8 cellular contexts compared by ENCODE assay signal in genomic region chr1:88892146-88892877, GRCh38. TPM values are rescaled to one million over a fixed set of nuclear protein-coding genes. Genes with fewer than 3 reads are reported as not detected.
DNase-seq lines count a peak whose midpoint lies in the region; ATAC-seq, FAIRE-seq and TF ChIP-seq lines count a peak whose summit lies in the region.

No MANE protein-coding gene starts in this region.

- H3K36me3 ChIP-seq in HepG2 (replicated peaks in 1 of 2; ENCODE audit: control insufficient read depth in 1 of 2, insufficient read depth in 2 of 2, low read length in 2 of 2) (peaks cover 0 to 7% of the 10 kb centered on the region in 2 experiments; a peak in 1 of 5 replicates), tibial nerve (peaks cover 0 to 1% (median 0%) of the 10 kb centered on the region in 3 donors)

- peak overlapping the region; percentile 88 for H3K27ac ChIP-seq in HepG2 (ENCODE audit: extremely low read length, insufficient read depth, low read length)
- H3K27ac ChIP-seq in tibial nerve: peak overlapping the region; percentile 92 to 98 (median 95)

- intact Hi-C loops in HepG2 (cut with micrococcal nuclease; ENCODE audit: unreplicated experiment): loop anchor here (2.0 to 10.0 kb wide), 4 partner anchors 28 to 632 kb away; partner anchors contain the start of gene LRRC8B

- no peak for TF ChIP-seq RAD21 in HepG2 (CRISPR knock-in tag; IDR thresholded peaks at IDR 0.05)

- BruUV-seq in HepG2 (replicated peaks; lab: Mats Ljungman, UMichigan): no TSS peak

- H3K9me3 ChIP-seq in HepG2 (ENCODE audit: low read length) (no peaks in the 10 kb centered on the region), tibial nerve (no peaks in the 10 kb centered on the region)

- H3K9ac ChIP-seq in HepG2 (ENCODE audit: insufficient read depth, low read depth, low read length): peak overlapping the region; percentile 93

- peak; percentile 83 for FAIRE-seq in HepG2 (lab: Jason Lieb, UNC)

- peaks cover 0 to 2% of the 10 kb centered on the region in 2 donors for H3K9me3 Mint-ChIP-seq in activated T-cell treated with anti-CD3 and anti-CD28 coated beads, Interleukin-2, amount 50 U/mL, for 72 hours

- DNase-seq in activated T-cell treated with anti-CD3 and anti-CD28 coated beads, Interleukin-2, amount 50 U/mL, for 72 hours: peak in 1 of 2 donors; percentile 10
- no peak for DNase-seq in activated T-cell treated with anti-CD3 and anti-CD28 coated beads, Interleukin-2, amount 50 U/mL, for 1 hour
- DNase-seq in NCI-H345 treated with DMSO at 0.1 percent for 48 hours (lab: John Stamatoyannopoulos, UW; ENCODE audit: unreplicated experiment): peak; percentile 88
- peak; percentile 60 for DNase-seq in astrocyte of the spinal cord (ENCODE audit: low read depth, low spot score)
- DNase-seq in HepG2 (ENCODE audit: low spot score): peak; percentile 97
- DNase-seq in tibial nerve (ENCODE audit: low spot score in 2 of 2): no peak

- H3K4me3 ChIP-seq in astrocyte of the spinal cord (ENCODE audit: low read depth, low read length): peak overlapping the region; percentile 88
- H3K4me3 ChIP-seq in HepG2 (replicated peaks in 1 of 3; ENCODE audit: insufficient read depth in 1 of 3, low read depth in 2 of 3, low read length in 3 of 3): peak overlapping the region; percentile 84 to 96 (median 87)
- peak overlapping the region; percentile 72 to 99 (median 88) for H3K4me3 ChIP-seq in tibial nerve

- TF ChIP-seq CTCF in astrocyte of the spinal cord (IDR thresholded peaks at IDR 0.05; ENCODE audit: low read depth, low read length): no peak
- TF ChIP-seq CTCF in HepG2 (CRISPR knock-in tag; IDR thresholded peaks at IDR 0.05): no peak
- no peak for TF ChIP-seq CTCF in tibial nerve (IDR thresholded peaks at IDR 0.05)

- no peaks in the 10 kb centered on the region; a peak in 1 of 5 replicates for H3K27me3 ChIP-seq in HepG2 (ENCODE audit: control insufficient read depth in 1 of 2, insufficient read depth in 2 of 2, low read length in 2 of 2)
- H3K27me3 ChIP-seq in tibial nerve: no peaks in the 10 kb centered on the region

- TF ChIP-seq EP300 in HepG2 (IDR thresholded peaks at IDR 0.05; ENCODE audit: low read depth in 2 of 2, low read length in 2 of 2) (0 out of 4 replicates have a peak, but pooled peaks of 1 of the 2 experiments have one; percentile 9), HepG2 (CRISPR knock-in tag; IDR thresholded peaks at IDR 0.05; ENCODE audit: borderline replicate concordance) (no peak), tibial nerve (IDR thresholded peaks at IDR 0.05) (no peak)

- no peak for ATAC-seq in activated T-cell treated with anti-CD3 and anti-CD28 coated beads, Interleukin-2, amount 50 U/mL, for 72 hours (replicated peaks in 1 of 2)
- ATAC-seq in HepG2: peak; percentile 86
- no peak for ATAC-seq in HG03139 (IDR thresholded peaks at IDR 0.05; ENCODE audit: unreplicated experiment)
- ATAC-seq in HG03039 (IDR thresholded peaks at IDR 0.05; ENCODE audit: unreplicated experiment): no peak

- POLR2A ChIA-PET in HepG2 (lab: Yijun Ruan, JAX): interaction anchor here (0.6 to 3.0 kb wide), 12 partner anchors 12 to 445 kb away, joined by 3 to 13 read pairs (median 4); partner anchors contain the start of gene PKN2

- H3K27ac Mint-ChIP-seq in activated T-cell treated with anti-CD3 and anti-CD28 coated beads, Interleukin-2, amount 50 U/mL, for 72 hours: peak overlapping the region; percentile 84

- CTCF ChIA-PET in HepG2 (lab: Yijun Ruan, JAX; ENCODE audit: low intra/inter-chr PET ratio, low total read pairs): no interaction called here

- no peaks in the 10 kb centered on the region for H3K27me3 Mint-ChIP-seq in activated T-cell treated with anti-CD3 and anti-CD28 coated beads, Interleukin-2, amount 50 U/mL, for 72 hours (ENCODE audit: low read depth)

- H3K4me3 Mint-ChIP-seq in activated T-cell treated with anti-CD3 and anti-CD28 coated beads, Interleukin-2, amount 50 U/mL, for 72 hours: peak overlapping the region; percentile 89 to 92

- 1% methylated on average over 17 of the region's 17 CpGs for WGBS in HepG2 (ENCODE audit: low lambda C conversion rate)
- WGBS in tibial nerve, 2 donors: 76 to 84% methylated on average over 17 of the region's 17 CpGs

- peaks cover 40% of the 10 kb centered on the region for H3K79me2 ChIP-seq in HepG2 (ENCODE audit: insufficient read depth, low read length)

- H3K4me1 ChIP-seq in HepG2 (ENCODE audit: insufficient read depth, low read length) (peaks cover 31% of the 10 kb centered on the region), tibial nerve (peaks cover 0 to 35% (median 13%) of the 10 kb centered on the region in 4 donors)

- TF ChIP-seq POLR2A in HepG2 (IDR thresholded peaks at IDR 0.05; ENCODE audit: insufficient read depth in 1 of 2, low read depth in 2 of 2, low read length in 2 of 2) (peak; percentile 75 to 85), tibial nerve (IDR thresholded peaks at IDR 0.05) (no peak)

- in situ Hi-C loops in astrocyte of the spinal cord (cut with HindIII; ENCODE audit: low sequenced_read_pairs) (no loop called here), HepG2 (cut with HindIII; ENCODE audit: extremely low pct_ligation_motif_present, low pct_unique_long_range_greater_than_20kb) (no loop called here)

- H3K4me2 ChIP-seq in HepG2 (ENCODE audit: low read depth, low read length): peak overlapping the region; percentile 83

- H3K36me3 Mint-ChIP-seq in activated T-cell treated with anti-CD3 and anti-CD28 coated beads, Interleukin-2, amount 50 U/mL, for 72 hours (ENCODE audit: insufficient read depth in 2 of 2): peaks cover 4 to 6% of the 10 kb centered on the region in 2 donors

- H3K4me1 Mint-ChIP-seq in activated T-cell treated with anti-CD3 and anti-CD28 coated beads, Interleukin-2, amount 50 U/mL, for 72 hours (ENCODE audit: low read depth): peaks cover 44% of the 10 kb centered on the region

- H2AFZ ChIP-seq in HepG2 (ENCODE audit: low read length): peak overlapping the region; percentile 66

- peaks cover 17% of the 10 kb centered on the region; the same call in 1 of the 2 replicates for H4K20me1 ChIP-seq in HepG2 (ENCODE audit: insufficient read depth, low read length)

TF ChIP-seq in HepG2, 621 proteins besides CTCF, POLR2A, EP300 and RAD21 (continues in another document):
- no peak for TF ChIP-seq ZNF724P (CRISPR knock-in tag; IDR thresholded peaks at IDR 0.05; ENCODE audit: borderline replicate concordance)
- TF ChIP-seq LRRFIP1 (CRISPR knock-in tag; conservative IDR thresholded peaks at IDR 0.05): no peak
- no peak for TF ChIP-seq ATF2 (CRISPR knock-in tag; IDR thresholded peaks at IDR 0.05)

RNA-seq across cellular contexts. Expression of gene GTF2B, which starts 0.9 kb away (rescaled TPM):
- 10 to 100 TPM; 37.2 to 38.7 TPM for total RNA-seq in activated T-cell treated with anti-CD3 and anti-CD28 coated beads, Interleukin-2, amount 50 U/mL, for 72 hours
- 43.4 and 68.0 TPM in 2 replicates for total RNA-seq in HepG2 (2016; rRNA removed; fragmentation: Illumina TruSeq; extraction: Trizol)
- 10.0 and 11.6 TPM in 2 replicates for total RNA-seq in HepG2 (2016; cell fraction: cytosol; rRNA removed; fragmentation: Illumina TruSeq; extraction: Trizol; ENCODE audit: low read depth)
- total RNA-seq in HepG2 (2016; cell fraction: insoluble cytoplasmic fraction; rRNA removed; fragmentation: Illumina TruSeq; extraction: Trizol): 43.5 and 71.8 TPM in 2 replicates
- 12.6 and 14.3 TPM in 2 replicates for total RNA-seq in HepG2 (2016; cell fraction: membrane; rRNA removed; fragmentation: Illumina TruSeq; extraction: Trizol)
- 18.8 and 21.9 TPM in 2 replicates for total RNA-seq in HepG2 (2016; cell fraction: nucleus; rRNA removed; fragmentation: Illumina TruSeq; extraction: Trizol)
- 26.1 and 31.5 TPM in 2 replicates for polyA plus RNA-seq in HepG2 (2011; rRNA removed)
- polyA plus RNA-seq in HepG2 (2011; cell fraction: cytosol; rRNA removed): 14.8 and 26.0 TPM in 2 replicates
- 6.7 and 9.4 TPM in 2 replicates for polyA plus RNA-seq in HepG2 (2011; cell fraction: nucleus; rRNA removed)
- 26.4 and 28.5 TPM in 2 replicates for polyA plus RNA-seq in HepG2 (2012)
- polyA plus RNA-seq in HepG2 (2016; cell fraction: cytosol; fragmentation: Illumina TruSeq; extraction: Trizol; ENCODE audit: low read depth): 4.0 and 4.3 TPM in 2 replicates
- polyA plus RNA-seq in HepG2 (2016; cell fraction: insoluble cytoplasmic fraction; fragmentation: Illumina TruSeq; extraction: Trizol; ENCODE audit: low read depth): 58.8 and 59.1 TPM in 2 replicates
- 5.8 and 6.0 TPM in 2 replicates for polyA plus RNA-seq in HepG2 (2016; cell fraction: membrane; fragmentation: Illumina TruSeq; extraction: Trizol; ENCODE audit: low read depth)
- 21.6 and 23.3 TPM in 2 replicates for polyA plus RNA-seq in HepG2 (2016; cell fraction: nucleus; fragmentation: Illumina TruSeq; extraction: Trizol; ENCODE audit: insufficient read depth, low read depth)
- 13.1 and 19.1 TPM in 2 replicates for polyA minus RNA-seq in HepG2 (2011; rRNA and poly(A)+ RNA removed; ENCODE audit: low replicate concordance)
- polyA minus RNA-seq in HepG2 (2011; cell fraction: cytosol; rRNA and poly(A)+ RNA removed): 15.4 and 26.0 TPM in 2 replicates
- polyA minus RNA-seq in HepG2 (2011; cell fraction: nucleus; rRNA and poly(A)+ RNA removed): 19.9 and 20.6 TPM in 2 replicates
- 10 to 100 TPM; 17.4 to 55.7 (median 23.7) TPM for total RNA-seq in tibial nerve

Comparison
In these comparisons a context has a peak if more than half of its experiments do, and no peak if none do; other contexts are left out.
1. DNase-seq: peak in NCI-H345 treated with DMSO at 0.1 percent for 48 hours (single experiment), astrocyte of the spinal cord (single experiment) and HepG2 (single experiment); none in activated T-cell treated with anti-CD3 and anti-CD28 coated beads, Interleukin-2, amount 50 U/mL, for 1 hour (single experiment) and tibial nerve (0 of 2).
2. POLR2A ChIP-seq: peak in HepG2 (2 of 2); none in tibial nerve (0 of 2).
3. Peak in every context shown above with its lines, with median percentiles within 50 percentile points of each other: H3K4me3 ChIP-seq.